14 cellular contexts compared by ENCODE assay signal in genomic region chr14:37253905-37254304, GRCh38. TPM values are rescaled to one million over a fixed set of nuclear protein-coding genes. Genes with fewer than 3 reads are reported as not detected.
DNase-seq lines count a peak whose midpoint lies in the region; ATAC-seq and TF ChIP-seq lines count a peak whose summit lies in the region.
"Had no signal": no experiment of that assay in that cellular context is flagged by ENCODE, and none has a peak within 500 bp of the region (broad histone marks: within the 10 kb centered on the region; RNA-seq: fewer than 3 reads in every experiment).

No MANE protein-coding gene starts in this region.

- H3K9me3 ChIP-seq in upper lobe of right lung, result no peaks in the 10 kb centered on the region

- no peak overlapping the region for H3K4me3 ChIP-seq in upper lobe of right lung
- H3K4me3 ChIP-seq: cardiac muscle cell had no signal

- intact Hi-C loops in upper lobe of right lung (cut with DNase I), result no loop called here

- DNase-seq in Daoy (ENCODE audit: low read depth) (peak; percentile 86), NCI-H1105 treated with DMSO at 0.1 percent for 48 hours (lab: John Stamatoyannopoulos, UW) (peak; percentile 53), glomerular visceral epithelial cell (ENCODE audit: extremely low spot score) (peak; percentile 55), activated gamma-delta T cell treated with Interleukin-2 at 50 U/mL for 16 hours (no peak), upper lobe of right lung (no peak)
- no peak for DNase-seq in activated CD8-positive, alpha-beta memory T cell treated with anti-CD3 and anti-CD28 coated beads for 24 hours
- DNase-seq: naive thymus-derived CD4-positive, alpha-beta T cell; NCI-H1436; WERI-Rb-1 had no signal

- no peak for TF ChIP-seq CTCF in VCaP (conservative IDR thresholded peaks at IDR 0.05)
- no peak for TF ChIP-seq CTCF in upper lobe of right lung (IDR thresholded peaks at IDR 0.05)

- no peaks in the 10 kb centered on the region for H3K36me3 ChIP-seq in upper lobe of right lung
- H3K36me3 ChIP-seq: cardiac muscle cell, WERI-Rb-1 had no signal

- no peak for ATAC-seq in HG02885 (IDR thresholded peaks at IDR 0.05; ENCODE audit: poor library complexity, unreplicated experiment)
- no peak for ATAC-seq in upper lobe of right lung
- ATAC-seq: esophagus mucosa; naive thymus-derived CD4-positive, alpha-beta T cell; Panc1 had no signal

- H3K27ac ChIP-seq in VCaP (peak overlapping the region; percentile 94), upper lobe of right lung (no peak overlapping the region)
- H3K27ac ChIP-seq: cardiac muscle cell, WERI-Rb-1 had no signal

- H3K27me3 ChIP-seq in upper lobe of right lung, result no peaks in the 10 kb centered on the region
- H3K27me3 ChIP-seq: cardiac muscle cell had no signal

- H3K4me1 ChIP-seq in upper lobe of right lung, result no peaks in the 10 kb centered on the region

RNA-seq across cellular contexts. Expression of gene MIPOL1, which starts 56.2 kb away (rescaled TPM):
- 16.0 and 28.0 TPM in 2 replicates for total RNA-seq in Daoy (2014; rRNA removed; shearing (Covaris generic))
- total RNA-seq in upper lobe of right lung, result 10.0 TPM

Comparison
In these comparisons a context has a peak if more than half of its experiments do, and no peak if none do; other contexts are left out.
1. DNase-seq: peak in Daoy (single experiment), NCI-H1105 treated with DMSO at 0.1 percent for 48 hours (single experiment) and glomerular visceral epithelial cell (single experiment); none in activated gamma-delta T cell treated with Interleukin-2 at 50 U/mL for 16 hours (single experiment), activated CD8-positive, alpha-beta memory T cell treated with anti-CD3 and anti-CD28 coated beads for 24 hours (single experiment) and upper lobe of right lung (single experiment).